ENCODE assay signal across 10 cellular contexts in genomic region chr15:96353378-96353930, GRCh38. TPM values are rescaled to one million over a fixed set of nuclear protein-coding genes. Genes with fewer than 3 reads are reported as not detected.
DNase-seq lines count a peak whose midpoint lies in the region; ATAC-seq and TF ChIP-seq lines count a peak whose summit lies in the region.
"Had no signal": no experiment of that assay in that cellular context is flagged by ENCODE, and none has a peak within 500 bp of the region (broad histone marks: within the 10 kb centered on the region; RNA-seq: fewer than 3 reads in every experiment).

No MANE protein-coding gene starts in this region.

- H3K4me1 Mint-ChIP-seq in neural crest cell = peaks cover 80% of the 10 kb centered on the region
- peaks cover 14 to 27% (median 22%) of the 10 kb centered on the region in 4 donors for H3K4me1 Mint-ChIP-seq in CD4-positive, alpha-beta memory T cell

- peaks cover 15% of the 10 kb centered on the region for H3K4me1 ChIP-seq in upper lobe of right lung
- H3K4me1 ChIP-seq in CD4-positive, alpha-beta memory T cell (ENCODE audit: insufficient read depth, low read length) = peaks cover 26% of the 10 kb centered on the region

- POLR2A ChIA-PET in CD4-positive, alpha-beta memory T cell (lab: Charles Lee; ENCODE audit: partially characterized antibody) = no interaction called here

- peaks cover 45% of the 10 kb centered on the region for H3K27me3 ChIP-seq in upper lobe of right lung
- H3K27me3 ChIP-seq in CD4-positive, alpha-beta memory T cell (ENCODE audit: insufficient read depth, low read length) = peaks cover 59% of the 10 kb centered on the region

- H3K9me3 Mint-ChIP-seq in neural crest cell = no peaks in the 10 kb centered on the region
- H3K9me3 Mint-ChIP-seq in CD4-positive, alpha-beta memory T cell = peaks cover 5 to 33% (median 10%) of the 10 kb centered on the region in 8 donors
- H3K9me3 Mint-ChIP-seq: T-cell had no signal

- no peak for TF ChIP-seq CTCF in epithelial cell of proximal tubule (conservative IDR thresholded peaks at IDR 0.05; ENCODE audit: low read depth, low read length)
- no peak for TF ChIP-seq CTCF in neural crest cell (conservative IDR thresholded peaks at IDR 0.05)
- TF ChIP-seq CTCF in upper lobe of right lung (IDR thresholded peaks at IDR 0.05) = no peak

- no peaks in the 10 kb centered on the region for H3K36me3 ChIP-seq in upper lobe of right lung
- no peaks in the 10 kb centered on the region for H3K36me3 ChIP-seq in CD4-positive, alpha-beta memory T cell (ENCODE audit: insufficient read depth, low read length)

- H3K27ac Mint-ChIP-seq in neural crest cell (ENCODE audit: unreplicated experiment) = peak overlapping the region; percentile 89
- H3K27ac Mint-ChIP-seq in CD4-positive, alpha-beta memory T cell = no peak overlapping the region
- H3K27ac Mint-ChIP-seq: T-cell had no signal

- peaks cover 70% of the 10 kb centered on the region for H3K27me3 Mint-ChIP-seq in neural crest cell (ENCODE audit: low read depth)
- H3K27me3 Mint-ChIP-seq in CD4-positive, alpha-beta memory T cell = peaks cover 56 to 61% of the 10 kb centered on the region in 2 donors

- peak overlapping the region; percentile 83 for H3K4me3 Mint-ChIP-seq in neural crest cell
- no peak overlapping the region for H3K4me3 Mint-ChIP-seq in CD4-positive, alpha-beta memory T cell
- H3K4me3 Mint-ChIP-seq: T-cell had no signal

- H3K27ac ChIP-seq in upper lobe of right lung = peak overlapping the region; percentile 84
- no peak overlapping the region for H3K27ac ChIP-seq in CD4-positive, alpha-beta memory T cell (ENCODE audit: low read depth, low read length)

- intact Hi-C loops in cardiac septum (cut with DNase I) = loop anchor here (10.0 kb wide), 2 partner anchors 1329 to 1401 kb away; no protein-coding TSS in a partner anchor
- intact Hi-C loops in Right ventricle myocardium superior (cut with DNase I) = loop anchor here (10.0 kb wide), 1 partner anchor 231 kb away; no protein-coding TSS in a partner anchor
- intact Hi-C loops in upper lobe of right lung (cut with DNase I) = no loop called here
- intact Hi-C loops in CD4-positive, alpha-beta memory T cell (cut with micrococcal nuclease) = no loop called here

- no peaks in the 10 kb centered on the region for H3K9me3 ChIP-seq in upper lobe of right lung
- no peaks in the 10 kb centered on the region for H3K9me3 ChIP-seq in CD4-positive, alpha-beta memory T cell (ENCODE audit: control insufficient read depth in 1 of 2, low read length in 2 of 2)

- CTCF ChIA-PET in CD4-positive, alpha-beta memory T cell (lab: Charles Lee; ENCODE audit: partially characterized antibody) = no interaction called here

- DNase-seq in cardiac septum (ENCODE audit: low spot score) = peak; percentile 19
- no peak for DNase-seq in Right ventricle myocardium superior
- DNase-seq in epithelial cell of proximal tubule (ENCODE audit: low read depth) = no peak
- no peak for DNase-seq in neural crest cell (ENCODE audit: low read depth, low spot score)
- DNase-seq in upper lobe of right lung = no peak
- DNase-seq in hepatic stellate cell (ENCODE audit: low spot score) = no peak
- no peak for DNase-seq in CD4-positive, alpha-beta memory T cell
- DNase-seq: caudate nucleus, T-cell had no signal

- ATAC-seq in Right ventricle myocardium superior (ENCODE audit: poor library complexity) = no peak
- ATAC-seq in upper lobe of right lung = no peak
- no peak for ATAC-seq in HG03378 (IDR thresholded peaks at IDR 0.05; ENCODE audit: unreplicated experiment)
- ATAC-seq: T-cell had no signal

- H3K36me3 Mint-ChIP-seq in neural crest cell (ENCODE audit: low read depth) = no peaks in the 10 kb centered on the region
- H3K36me3 Mint-ChIP-seq in CD4-positive, alpha-beta memory T cell = peaks cover 4 to 5% of the 10 kb centered on the region in 2 donors
- H3K36me3 Mint-ChIP-seq: T-cell had no signal

- H3K4me3 ChIP-seq in epithelial cell of proximal tubule (ENCODE audit: low read depth, low read length) = peak overlapping the region; percentile 77
- peak overlapping the region; percentile 55 for H3K4me3 ChIP-seq in upper lobe of right lung
- H3K4me3 ChIP-seq in CD4-positive, alpha-beta memory T cell (ENCODE audit: low read length in 2 of 2) = no peak overlapping the region

RNA-seq across cellular contexts. Expression of gene NR2F2, which starts 23.0 kb away (rescaled TPM):
- total RNA-seq in cardiac septum (21.0 TPM), Right ventricle myocardium superior (11.0 TPM), epithelial cell of proximal tubule (17.6 and 17.7 TPM in 2 replicates), neural crest cell (147 and 150 TPM in 2 replicates), upper lobe of right lung (88.1 TPM)
- total RNA-seq in CD4-positive, alpha-beta memory T cell = not detected
- polyA plus RNA-seq in CD4-positive, alpha-beta memory T cell = not detected

Comparison
In these comparisons a context has a peak if more than half of its experiments do, and no peak if none do; other contexts are left out.
1. H3K4me3 ChIP-seq: peak in epithelial cell of proximal tubule (single experiment) and upper lobe of right lung (single experiment); none in CD4-positive, alpha-beta memory T cell (0 of 2).
2. RNA of gene NR2F2, which starts 23.0 kb away (total RNA-seq): 147 to 150 TPM in neural crest cell, 88.1 TPM in upper lobe of right lung (single experiment), 21.0 TPM in cardiac septum (single experiment), 17.6 to 17.7 TPM in epithelial cell of proximal tubule and 11.0 TPM in Right ventricle myocardium superior (single experiment); not detected in CD4-positive, alpha-beta memory T cell; every median in the first group is over 10 times any median in the second.
3. intact Hi-C loops: an anchor here in cardiac septum (10.0 kb wide) and Right ventricle myocardium superior (10.0 kb wide); none called in upper lobe of right lung and CD4-positive, alpha-beta memory T cell.